25 cellular contexts compared by ENCODE assay signal in genomic region chr4:185787926-185788679, GRCh38. TPM values are rescaled to one million over a fixed set of nuclear protein-coding genes. Genes with fewer than 3 reads are reported as not detected.
DNase-seq lines count a peak whose midpoint lies in the region; ATAC-seq and TF ChIP-seq lines count a peak whose summit lies in the region.
"Had no signal": no experiment of that assay in that cellular context is flagged by ENCODE, and none has a peak within 500 bp of the region (broad histone marks: within the 10 kb centered on the region; RNA-seq: fewer than 3 reads in every experiment).

No MANE protein-coding gene starts in this region.

- H2BK120ac ChIP-seq in mesenchymal stem cell (ENCODE audit: low read depth, low read length), result no peak overlapping the region

- H3K9me3 Mint-ChIP-seq in WTC11, result no peaks in the 10 kb centered on the region
- H3K9me3 Mint-ChIP-seq: activated CD4-positive, alpha-beta memory T cell treated with anti-CD3 and anti-CD28 coated beads, Interleukin-2, amount 10 ng/mL, durations not matched to agents 7 days and 5 days; activated naive CD8-positive, alpha-beta T cell treated with anti-CD3 and anti-CD28 coated beads, Interleukin-2, amount 50 U/mL, for 24 hours; effector memory CD8-positive, alpha-beta T cell; stimulated activated naive B cell treated with anti-CD40 and anti-IgM and Interleukin-4, amounts not matched to agents 10 μg/mL and 1 μg/mL and 100 μg/mL, for 72 hours had no signal

- H2AK5ac ChIP-seq in mesenchymal stem cell (ENCODE audit: low read length, severe bottlenecking), result peak overlapping the region; percentile 56

- no peaks in the 10 kb centered on the region for H3K36me3 Mint-ChIP-seq in WTC11
- H3K36me3 Mint-ChIP-seq: stimulated activated naive B cell treated with anti-CD40 and anti-IgM and Interleukin-4, amounts not matched to agents 10 μg/mL and 1 μg/mL and 100 μg/mL, for 72 hours had no signal

- H3K9me3 ChIP-seq in mesenchymal stem cell (ENCODE audit: control insufficient read depth, low read length), result no peaks in the 10 kb centered on the region
- H3K9me3 ChIP-seq: body of pancreas, esophagus muscularis mucosa, gastroesophageal sphincter, MG63, psoas muscle, testis had no signal

- peaks cover 2% of the 10 kb centered on the region for H3K4me1 ChIP-seq in mesenchymal stem cell (ENCODE audit: control insufficient read depth, insufficient read depth, low read depth, low read length)
- H3K4me1 ChIP-seq: psoas muscle had no signal

- H2BK12ac ChIP-seq in mesenchymal stem cell (ENCODE audit: low read length in 2 of 2), result no peak overlapping the region

- H2BK15ac ChIP-seq in mesenchymal stem cell (ENCODE audit: low read depth, poor library complexity, severe bottlenecking), result no peak overlapping the region

- H3K4ac ChIP-seq in mesenchymal stem cell (ENCODE audit: low read depth in 1 of 2, low read length in 2 of 2), result peak overlapping the region in 1 of 2 experiments; percentile 46

- 97% methylated on average over 11 of the region's 16 CpGs for WGBS in mesenchymal stem cell

- H3K27me3 ChIP-seq in mesenchymal stem cell (ENCODE audit: control insufficient read depth in 1 of 2, insufficient read depth in 1 of 2, low read length in 2 of 2), result no peaks in the 10 kb centered on the region
- H3K27me3 ChIP-seq: body of pancreas, esophagus muscularis mucosa, gastroesophageal sphincter, MG63, testis had no signal

- H3K4me3 ChIP-seq in mesenchymal stem cell (ENCODE audit: insufficient read depth in 1 of 2, low read depth in 1 of 2, low read length in 2 of 2), result no peak overlapping the region
- H3K4me3 ChIP-seq in foreskin fibroblast (ENCODE audit: low read depth in 1 of 2, low read length in 2 of 2), result no peak overlapping the region
- H3K4me3 ChIP-seq: body of pancreas, esophagus muscularis mucosa, gastroesophageal sphincter, MG63, psoas muscle, testis had no signal

- CTCF ChIA-PET in WTC11 (lab: Charles Lee), result no interaction called here

- no peaks in the 10 kb centered on the region for H3K36me3 ChIP-seq in mesenchymal stem cell (ENCODE audit: control insufficient read depth in 1 of 2, insufficient read depth in 2 of 2, low read depth in 1 of 2, low read length in 2 of 2)
- H3K36me3 ChIP-seq: esophagus muscularis mucosa, gastroesophageal sphincter, MG63 had no signal

- no peak overlapping the region for H4K8ac ChIP-seq in mesenchymal stem cell (ENCODE audit: low read length)

- no peaks in the 10 kb centered on the region for H3K27me3 Mint-ChIP-seq in WTC11 (ENCODE audit: low read depth)
- H3K27me3 Mint-ChIP-seq: stimulated activated naive B cell treated with anti-CD40 and anti-IgM and Interleukin-4, amounts not matched to agents 10 μg/mL and 1 μg/mL and 100 μg/mL, for 72 hours had no signal

- no peak overlapping the region for H3K23ac ChIP-seq in mesenchymal stem cell (ENCODE audit: low read length in 2 of 2)

- no peak overlapping the region for H3K27ac Mint-ChIP-seq in WTC11
- H3K27ac Mint-ChIP-seq: activated CD4-positive, alpha-beta memory T cell treated with anti-CD3 and anti-CD28 coated beads, Interleukin-2, amount 10 ng/mL, durations not matched to agents 7 days and 5 days; activated naive CD8-positive, alpha-beta T cell treated with anti-CD3 and anti-CD28 coated beads, Interleukin-2, amount 50 U/mL, for 24 hours; effector memory CD8-positive, alpha-beta T cell; stimulated activated naive B cell treated with anti-CD40 and anti-IgM and Interleukin-4, amounts not matched to agents 10 μg/mL and 1 μg/mL and 100 μg/mL, for 72 hours had no signal

- H4K91ac ChIP-seq in mesenchymal stem cell (ENCODE audit: low read length), result no peak overlapping the region

- H3K79me1 ChIP-seq in mesenchymal stem cell (replicated peaks; ENCODE audit: low read length, poor library complexity, severe bottlenecking), result no peaks in the 10 kb centered on the region

- peak; percentile 39 for DNase-seq in NCI-H128 (lab: John Stamatoyannopoulos, UW; ENCODE audit: unreplicated experiment)
- DNase-seq in WTC11 (ENCODE audit: low spot score), result no peak
- no peak for DNase-seq in mesenchymal stem cell
- no peak for DNase-seq in foreskin fibroblast
- DNase-seq: activated CD4-positive, alpha-beta memory T cell treated with anti-CD3 and anti-CD28 coated beads, Interleukin-2, amount 10 ng/mL, durations not matched to agents 7 days and 5 days; activated CD4-positive, CD25-positive, alpha-beta regulatory T cell; activated gamma-delta T cell; activated naive CD8-positive, alpha-beta T cell treated with anti-CD3 and anti-CD28 coated beads, Interleukin-2, amount 50 U/mL, for 24 hours; body of pancreas; effector memory CD8-positive, alpha-beta T cell; kidney; MG63; NCI-H1694 treated with DMSO at 0.1 percent for 48 hours; psoas muscle; small intestine; stimulated activated CD4-positive, alpha-beta T cell treated with anti-CD3 and anti-CD28 coated beads, Interleukin-2, amount 100 ng/mL, for 24 hours; stimulated activated naive B cell treated with anti-CD40 and anti-IgM and Interleukin-4, amounts not matched to agents 10 μg/mL and 1 μg/mL and 100 μg/mL, for 72 hours; T1000; testis had no signal

- H3K14ac ChIP-seq in mesenchymal stem cell (ENCODE audit: low read length in 2 of 2), result peak overlapping the region in 1 of 2 experiments; percentile 82

- ATAC-seq in GM19324 (IDR thresholded peaks at IDR 0.05; ENCODE audit: low FRiP score, unreplicated experiment), result peak; percentile 56
- ATAC-seq in WTC11, result peak; percentile 34; the same call in 1 of the 2 replicates
- ATAC-seq in GM21423 (IDR thresholded peaks at IDR 0.05; ENCODE audit: unreplicated experiment), result no peak
- ATAC-seq in HG03097 (IDR thresholded peaks at IDR 0.05; ENCODE audit: low FRiP score, unreplicated experiment), result no peak
- ATAC-seq in HG02678 (IDR thresholded peaks at IDR 0.05; ENCODE audit: unreplicated experiment), result no peak
- ATAC-seq: activated naive CD8-positive, alpha-beta T cell treated with anti-CD3 and anti-CD28 coated beads, Interleukin-2, amount 50 U/mL, for 24 hours; body of pancreas; effector memory CD8-positive, alpha-beta T cell; gastroesophageal sphincter; psoas muscle; stimulated activated naive B cell treated with anti-CD40 and anti-IgM and Interleukin-4, amounts not matched to agents 10 μg/mL and 1 μg/mL and 100 μg/mL, for 72 hours had no signal

- no peak overlapping the region for H3K18ac ChIP-seq in mesenchymal stem cell (ENCODE audit: low read depth in 1 of 2, low read length in 2 of 2)

- no peak overlapping the region for H3K4me3 Mint-ChIP-seq in WTC11
- H3K4me3 Mint-ChIP-seq: activated CD4-positive, alpha-beta memory T cell treated with anti-CD3 and anti-CD28 coated beads, Interleukin-2, amount 10 ng/mL, durations not matched to agents 7 days and 5 days; activated naive CD8-positive, alpha-beta T cell treated with anti-CD3 and anti-CD28 coated beads, Interleukin-2, amount 50 U/mL, for 24 hours; effector memory CD8-positive, alpha-beta T cell; stimulated activated naive B cell treated with anti-CD40 and anti-IgM and Interleukin-4, amounts not matched to agents 10 μg/mL and 1 μg/mL and 100 μg/mL, for 72 hours had no signal

- TF ChIP-seq CTCF in WTC11 (IDR thresholded peaks at IDR 0.05) (no peak), foreskin fibroblast (IDR thresholded peaks at IDR 0.05; ENCODE audit: low read depth, low read length) (no peak)

- peaks cover 21% of the 10 kb centered on the region for H3K4me1 Mint-ChIP-seq in WTC11
- H3K4me1 Mint-ChIP-seq: activated CD4-positive, alpha-beta memory T cell treated with anti-CD3 and anti-CD28 coated beads, Interleukin-2, amount 10 ng/mL, durations not matched to agents 7 days and 5 days; activated naive CD8-positive, alpha-beta T cell treated with anti-CD3 and anti-CD28 coated beads, Interleukin-2, amount 50 U/mL, for 24 hours; stimulated activated naive B cell treated with anti-CD40 and anti-IgM and Interleukin-4, amounts not matched to agents 10 μg/mL and 1 μg/mL and 100 μg/mL, for 72 hours had no signal

- H3K9ac ChIP-seq in mesenchymal stem cell (ENCODE audit: low read length), result no peak overlapping the region

- no peak overlapping the region for H2AFZ ChIP-seq in mesenchymal stem cell (ENCODE audit: low read depth, low read length)

- POLR2A ChIA-PET in WTC11 (lab: Charles Lee), result no interaction called here

- H3K27ac ChIP-seq in mesenchymal stem cell (ENCODE audit: low read length, poor library complexity, severe bottlenecking), result no peak overlapping the region
- H3K27ac ChIP-seq: esophagus muscularis mucosa, gastroesophageal sphincter, psoas muscle, testis had no signal

- H3K4me2 ChIP-seq in mesenchymal stem cell (ENCODE audit: low read length, poor library complexity, severe bottlenecking), result no peak overlapping the region

- no peak overlapping the region for H2BK5ac ChIP-seq in mesenchymal stem cell (ENCODE audit: low read depth, low read length, poor library complexity, severe bottlenecking)

TF ChIP-seq in WTC11, 78 proteins besides CTCF, POLR2A, EP300 and RAD21 (continues in another document):
- TF ChIP-seq USF1 (CRISPR knock-in tag; IDR thresholded peaks at IDR 0.05) (no peak), FOXK1 (CRISPR knock-in tag; IDR thresholded peaks at IDR 0.05) (no peak), EMX1 (CRISPR knock-in tag; IDR thresholded peaks at IDR 0.05) (no peak), KAT7 (CRISPR knock-in tag; IDR thresholded peaks at IDR 0.05; ENCODE audit: borderline replicate concordance) (no peak), NR3C1 (CRISPR knock-in tag; conservative IDR thresholded peaks at IDR 0.05; ENCODE audit: low read depth) (no peak), USF2 (CRISPR knock-in tag; IDR thresholded peaks at IDR 0.05) (no peak)

RNA-seq across cellular contexts. Expression of gene SORBS2, which starts 23.9 kb away (rescaled TPM):
- 29.5 to 44.5 TPM (median 31.4 TPM) in 3 replicates for total RNA-seq in WTC11 (2021)
- 3.0 TPM for polyA plus RNA-seq in mesenchymal stem cell (2013, experiment 1 of 2)
- 4.4 TPM for polyA plus RNA-seq in mesenchymal stem cell (2013, experiment 2 of 2)
- total RNA-seq: activated CD4-positive, alpha-beta memory T cell treated with anti-CD3 and anti-CD28 coated beads, Interleukin-2, amount 10 ng/mL, durations not matched to agents 7 days and 5 days had no signal

Comparison
In these comparisons a context has a peak if more than half of its experiments do, and no peak if none do; other contexts are left out.
1. ATAC-seq: peak in GM19324 (single experiment) and WTC11 (single experiment); none in GM21423 (single experiment), HG03097 (single experiment) and HG02678 (single experiment).